In the genomic region with DNA sequence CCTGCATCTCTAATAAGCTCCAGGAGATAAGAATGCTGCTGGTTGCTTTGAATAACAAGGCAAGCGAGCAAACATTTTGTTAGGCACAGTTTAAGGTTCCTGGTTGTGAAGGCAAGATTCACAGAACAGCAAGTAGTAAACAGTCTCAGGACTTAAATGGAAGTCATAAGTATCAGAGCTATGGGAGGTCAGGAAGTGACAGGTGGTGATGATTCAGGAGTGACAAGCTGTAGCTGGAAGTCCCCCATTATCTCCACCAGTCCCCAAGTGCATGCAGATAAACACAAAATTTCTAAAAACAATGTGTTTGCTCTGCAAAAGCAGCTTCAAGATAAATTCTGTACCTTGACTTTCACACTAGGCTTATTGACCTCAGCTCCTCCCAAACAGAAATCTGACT, we compare ENCODE assay signal across 17 cellular contexts. TPM values are rescaled to one million over a fixed set of nuclear protein-coding genes. Genes with fewer than 3 reads are reported as not detected.
A peak's percentile ranks its signal among the peaks of the same experiment; 100 is the strongest.
DNase-seq lines count a peak whose midpoint lies in the region; ATAC-seq and TF ChIP-seq lines count a peak whose summit lies in the region.
"Had no signal": no experiment of that assay in that cellular context is flagged by ENCODE, and none has a peak within 500 bp of the region (broad histone marks: within the 10 kb centered on the region; RNA-seq: fewer than 3 reads in every experiment).

No MANE protein-coding gene starts in this region.

- intact Hi-C loops in activated CD8-positive, alpha-beta T cell treated with anti-CD3 and anti-CD28 coated beads for 36 hours (cut with micrococcal nuclease) = no loop called here
- intact Hi-C loops in activated T-helper 1 cell treated with anti-CD3 and anti-CD28 coated beads, Interleukin-12 subunit alpha, Interleukin-12 subunit beta, Interleukin-2, Interleukin-4 antibody, amounts not matched to agents 30 ng/mL and 10 ng/mL and 1 ng/mL, durations not matched to agents 14 hours and 24 hours and 36 hours (cut with micrococcal nuclease) = loop anchor here (1.0 to 5.0 kb wide), 3 partner anchors 26 to 139 kb away; a partner anchor contains a TSS
- intact Hi-C loops in esophagus muscularis mucosa (cut with DNase I) = no loop called here

- H3K4ac ChIP-seq in trophoblast cell (ENCODE audit: low read depth, low read length) = no peak overlapping the region

- H3K4me2 ChIP-seq in trophoblast cell (ENCODE audit: low read length) = no peak overlapping the region

- no peaks in the 10 kb centered on the region for H3K79me2 ChIP-seq in trophoblast cell (ENCODE audit: control insufficient read depth, insufficient read depth, low read length, poor library complexity)

- H3K14ac ChIP-seq in trophoblast cell (ENCODE audit: low read length) = no peak overlapping the region

- ATAC-seq in activated CD8-positive, alpha-beta T cell treated with anti-CD3 and anti-CD28 coated beads for 36 hours = peak; percentile 94
- no peak for ATAC-seq in activated CD8-positive, alpha-beta T cell treated with anti-CD3 and anti-CD28 coated beads, Interleukin-2, amount 10 ng/mL, durations not matched to agents 7 days and 5 days

- no peak overlapping the region for H3K4me3 ChIP-seq in trophoblast cell (ENCODE audit: low read depth, low read length)
- no peak overlapping the region for H3K4me3 ChIP-seq in esophagus muscularis mucosa

- in situ Hi-C loops in ACHN (cut with HindIII; ENCODE audit: low pct_ligation_motif_present, low pct_unique_long_range_greater_than_20kb, low sequenced_read_pairs) = no loop called here

- POLR2A ChIA-PET in activated CD8-positive, alpha-beta T cell treated with anti-CD3 and anti-CD28 coated beads for 36 hours (lab: Charles Lee) = interaction anchor here (1.9 kb wide), 1 partner anchor 140 kb away, joined by 12 read pairs; a partner anchor contains a TSS
- POLR2A ChIA-PET in activated CD8-positive, alpha-beta T cell treated with anti-CD3 and anti-CD28 coated beads, Interleukin-2, amount 10 ng/mL, durations not matched to agents 7 days and 5 days (lab: Charles Lee) = interaction anchor here (0.9 to 1.2 kb wide), 2 partner anchors 139 to 140 kb away, joined by 3 to 4 read pairs; a partner anchor contains a TSS

- peak; percentile 52 for DNase-seq in activated CD8-positive, alpha-beta T cell treated with anti-CD3 and anti-CD28 coated beads for 36 hours
- no peak for DNase-seq in activated CD8-positive, alpha-beta T cell treated with anti-CD3 and anti-CD28 coated beads, Interleukin-2, amount 10 ng/mL, durations not matched to agents 7 days and 5 days
- DNase-seq in GM20000 (ENCODE audit: low spot score) = peak; percentile 19
- DNase-seq in activated T-helper 1 cell treated with anti-CD3 and anti-CD28 coated beads, Interleukin-12 subunit alpha, Interleukin-12 subunit beta, Interleukin-2, Interleukin-4 antibody, amounts not matched to agents 30 ng/mL and 10 ng/mL and 1 ng/mL, durations not matched to agents 14 hours and 24 hours and 36 hours (ENCODE audit: low spot score) = peak; percentile 21
- DNase-seq in trophoblast cell = peak; percentile 45 to 73
- DNase-seq in GM19240 (ENCODE audit: insufficient read length, low spot score) = no peak
- no peak for DNase-seq in ACHN
- DNase-seq in esophagus muscularis mucosa (ENCODE audit: extremely low spot score) = no peak
- DNase-seq: activated gamma-delta T cell treated with Interleukin-2 at 50 U/mL for 16 hours; DMS153; foreskin fibroblast; hypothalamus; NCI-H2029; retina; stimulated activated naive CD4-positive, alpha-beta T cell had no signal

- no peak overlapping the region for H2AK5ac ChIP-seq in trophoblast cell (ENCODE audit: low read length)

- H2BK12ac ChIP-seq in trophoblast cell (ENCODE audit: low read length) = no peak overlapping the region

- peaks cover 13% of the 10 kb centered on the region for H3K27me3 Mint-ChIP-seq in activated CD8-positive, alpha-beta T cell treated with anti-CD3 and anti-CD28 coated beads for 36 hours
- H3K27me3 Mint-ChIP-seq in activated CD8-positive, alpha-beta T cell treated with anti-CD3 and anti-CD28 coated beads, Interleukin-2, amount 10 ng/mL, durations not matched to agents 7 days and 5 days (ENCODE audit: low read depth) = peaks cover 6% of the 10 kb centered on the region
- H3K27me3 Mint-ChIP-seq in activated T-helper 1 cell treated with anti-CD3 and anti-CD28 coated beads, Interleukin-12 subunit alpha, Interleukin-12 subunit beta, Interleukin-2, Interleukin-4 antibody, amounts not matched to agents 30 ng/mL and 10 ng/mL and 1 ng/mL, durations not matched to agents 14 hours and 24 hours and 36 hours (ENCODE audit: insufficient read depth) = peaks cover 4% of the 10 kb centered on the region

- peaks cover 27% of the 10 kb centered on the region for H3K4me1 Mint-ChIP-seq in activated CD8-positive, alpha-beta T cell treated with anti-CD3 and anti-CD28 coated beads for 36 hours (ENCODE audit: low read depth)
- peaks cover 18% of the 10 kb centered on the region for H3K4me1 Mint-ChIP-seq in activated CD8-positive, alpha-beta T cell treated with anti-CD3 and anti-CD28 coated beads, Interleukin-2, amount 10 ng/mL, durations not matched to agents 7 days and 5 days (ENCODE audit: low read depth)
- peaks cover 55% of the 10 kb centered on the region for H3K4me1 Mint-ChIP-seq in activated T-helper 1 cell treated with anti-CD3 and anti-CD28 coated beads, Interleukin-12 subunit alpha, Interleukin-12 subunit beta, Interleukin-2, Interleukin-4 antibody, amounts not matched to agents 30 ng/mL and 10 ng/mL and 1 ng/mL, durations not matched to agents 14 hours and 24 hours and 36 hours (ENCODE audit: low read depth)

- H3K27me3 ChIP-seq in trophoblast cell (ENCODE audit: insufficient read depth, low read length) (no peaks in the 10 kb centered on the region), esophagus muscularis mucosa (peaks cover 0 to 20% (median 3%) of the 10 kb centered on the region in 4 donors)

- H3K79me1 ChIP-seq in trophoblast cell (ENCODE audit: low read length) = no peaks in the 10 kb centered on the region

- TF ChIP-seq EP300 in esophagus muscularis mucosa (IDR thresholded peaks at IDR 0.05) = no peak

- H3K36me3 ChIP-seq in trophoblast cell (ENCODE audit: control insufficient read depth in 1 of 2, insufficient read depth in 2 of 2, low read length in 2 of 2) = no peaks in the 10 kb centered on the region
- no peaks in the 10 kb centered on the region for H3K36me3 ChIP-seq in esophagus muscularis mucosa

- H3K36me3 Mint-ChIP-seq in activated CD8-positive, alpha-beta T cell treated with anti-CD3 and anti-CD28 coated beads for 36 hours (ENCODE audit: low read depth) = no peaks in the 10 kb centered on the region
- no peaks in the 10 kb centered on the region for H3K36me3 Mint-ChIP-seq in activated CD8-positive, alpha-beta T cell treated with anti-CD3 and anti-CD28 coated beads, Interleukin-2, amount 10 ng/mL, durations not matched to agents 7 days and 5 days (ENCODE audit: low read depth)
- H3K36me3 Mint-ChIP-seq in activated T-helper 1 cell treated with anti-CD3 and anti-CD28 coated beads, Interleukin-12 subunit alpha, Interleukin-12 subunit beta, Interleukin-2, Interleukin-4 antibody, amounts not matched to agents 30 ng/mL and 10 ng/mL and 1 ng/mL, durations not matched to agents 14 hours and 24 hours and 36 hours (ENCODE audit: low read depth) = no peaks in the 10 kb centered on the region
- H3K36me3 Mint-ChIP-seq: type B pancreatic cell had no signal

- H3K9me3 ChIP-seq in trophoblast cell (ENCODE audit: insufficient read depth, low read depth, low read length) (no peaks in the 10 kb centered on the region), esophagus muscularis mucosa (no peaks in the 10 kb centered on the region)

- no peak overlapping the region for H2AFZ ChIP-seq in trophoblast cell (ENCODE audit: insufficient read depth, low read length, poor library complexity)

- no CpG with 5 or more reads among the region's 1 CpG for WGBS in trophoblast cell (ENCODE audit: extremely low coverage, insufficient coverage, insufficient read length)
- 61% methylated on average over 1 of the region's 1 CpG for WGBS in esophagus muscularis mucosa

- H2BK120ac ChIP-seq in trophoblast cell (ENCODE audit: insufficient read depth, low read length, poor library complexity) = no peak overlapping the region

- no peaks in the 10 kb centered on the region for H3K9me3 Mint-ChIP-seq in activated CD8-positive, alpha-beta T cell treated with anti-CD3 and anti-CD28 coated beads for 36 hours
- H3K9me3 Mint-ChIP-seq in activated CD8-positive, alpha-beta T cell treated with anti-CD3 and anti-CD28 coated beads, Interleukin-2, amount 10 ng/mL, durations not matched to agents 7 days and 5 days (ENCODE audit: insufficient read depth) = no peaks in the 10 kb centered on the region
- H3K9me3 Mint-ChIP-seq in activated T-helper 1 cell treated with anti-CD3 and anti-CD28 coated beads, Interleukin-12 subunit alpha, Interleukin-12 subunit beta, Interleukin-2, Interleukin-4 antibody, amounts not matched to agents 30 ng/mL and 10 ng/mL and 1 ng/mL, durations not matched to agents 14 hours and 24 hours and 36 hours = peaks cover 3% of the 10 kb centered on the region

- TF ChIP-seq CTCF in activated CD8-positive, alpha-beta T cell treated with anti-CD3 and anti-CD28 coated beads for 36 hours (IDR thresholded peaks at IDR 0.05) = no peak
- TF ChIP-seq CTCF in GM20000 (IDR thresholded peaks at IDR 0.05; ENCODE audit: extremely low read depth, missing control alignments) = no peak
- TF ChIP-seq CTCF in esophagus muscularis mucosa (IDR thresholded peaks at IDR 0.05) = no peak

- no peak overlapping the region for H4K12ac ChIP-seq in trophoblast cell (ENCODE audit: low read depth, low read length)

- no peak overlapping the region for H3K4me3 Mint-ChIP-seq in activated CD8-positive, alpha-beta T cell treated with anti-CD3 and anti-CD28 coated beads for 36 hours
- H3K4me3 Mint-ChIP-seq in activated CD8-positive, alpha-beta T cell treated with anti-CD3 and anti-CD28 coated beads, Interleukin-2, amount 10 ng/mL, durations not matched to agents 7 days and 5 days = no peak overlapping the region
- peak overlapping the region; percentile 9 for H3K4me3 Mint-ChIP-seq in activated T-helper 1 cell treated with anti-CD3 and anti-CD28 coated beads, Interleukin-12 subunit alpha, Interleukin-12 subunit beta, Interleukin-2, Interleukin-4 antibody, amounts not matched to agents 30 ng/mL and 10 ng/mL and 1 ng/mL, durations not matched to agents 14 hours and 24 hours and 36 hours
- H3K4me3 Mint-ChIP-seq: type B pancreatic cell had no signal

- no peak overlapping the region for H3K23ac ChIP-seq in trophoblast cell (ENCODE audit: low read length)

- H4K8ac ChIP-seq in trophoblast cell (ENCODE audit: low read depth, low read length) = no peak overlapping the region

- CTCF ChIA-PET in activated CD8-positive, alpha-beta T cell treated with anti-CD3 and anti-CD28 coated beads for 36 hours (lab: Charles Lee) = interaction anchor here (1.0 to 4.7 kb wide), 2 partner anchors 28 to 103 kb away, joined by 3 to 50 read pairs; no protein-coding TSS in a partner anchor
- CTCF ChIA-PET in activated CD8-positive, alpha-beta T cell treated with anti-CD3 and anti-CD28 coated beads, Interleukin-2, amount 10 ng/mL, durations not matched to agents 7 days and 5 days (lab: Charles Lee) = interaction anchor here (0.7 to 6.3 kb wide), 2 partner anchors 11 to 28 kb away, joined by 3 to 45 read pairs; no protein-coding TSS in a partner anchor

- H3K9ac ChIP-seq in trophoblast cell (ENCODE audit: low read length) = no peak overlapping the region

- H3K27ac ChIP-seq in trophoblast cell (ENCODE audit: low read depth, low read length) = no peak overlapping the region
- H3K27ac ChIP-seq in esophagus muscularis mucosa (replicated peaks in 1 of 4) = no peak overlapping the region

- no peak overlapping the region for H4K91ac ChIP-seq in trophoblast cell (ENCODE audit: low read depth, low read length)

- no peak overlapping the region for H2BK5ac ChIP-seq in trophoblast cell (ENCODE audit: low read depth, low read length, poor library complexity)

- H3K4me1 ChIP-seq in trophoblast cell (ENCODE audit: control insufficient read depth in 1 of 2, insufficient read depth in 2 of 2, low read length in 2 of 2) (no peaks in the 10 kb centered on the region), esophagus muscularis mucosa (peaks cover 0 to 6% (median 2%) of the 10 kb centered on the region in 4 donors)

- H3K18ac ChIP-seq in trophoblast cell (ENCODE audit: low read length) = no peak overlapping the region

- no peak for TF ChIP-seq POLR2A in esophagus muscularis mucosa (IDR thresholded peaks at IDR 0.05; ENCODE audit: low read depth)

- peak overlapping the region; percentile 3 for H3K27ac Mint-ChIP-seq in activated CD8-positive, alpha-beta T cell treated with anti-CD3 and anti-CD28 coated beads for 36 hours
- H3K27ac Mint-ChIP-seq in activated CD8-positive, alpha-beta T cell treated with anti-CD3 and anti-CD28 coated beads, Interleukin-2, amount 10 ng/mL, durations not matched to agents 7 days and 5 days = no peak overlapping the region
- peak overlapping the region; percentile 78 for H3K27ac Mint-ChIP-seq in activated T-helper 1 cell treated with anti-CD3 and anti-CD28 coated beads, Interleukin-12 subunit alpha, Interleukin-12 subunit beta, Interleukin-2, Interleukin-4 antibody, amounts not matched to agents 30 ng/mL and 10 ng/mL and 1 ng/mL, durations not matched to agents 14 hours and 24 hours and 36 hours
- H3K27ac Mint-ChIP-seq: type B pancreatic cell had no signal

RNA-seq across cellular contexts. Expression of a gene that starts 3.3 kb away (rescaled TPM):
- not detected for total RNA-seq in activated CD8-positive, alpha-beta T cell treated with anti-CD3 and anti-CD28 coated beads for 36 hours
- not detected for total RNA-seq in activated CD8-positive, alpha-beta T cell treated with anti-CD3 and anti-CD28 coated beads, Interleukin-2, amount 10 ng/mL, durations not matched to agents 7 days and 5 days
- not detected in 2 replicates for total RNA-seq in activated T-helper 1 cell treated with anti-CD3 and anti-CD28 coated beads, Interleukin-12 subunit alpha, Interleukin-12 subunit beta, Interleukin-2, Interleukin-4 antibody, amounts not matched to agents 30 ng/mL and 10 ng/mL and 1 ng/mL, durations not matched to agents 14 hours and 24 hours and 36 hours
- polyA plus RNA-seq in trophoblast cell (2013) = not detected in 2 replicates
- total RNA-seq in esophagus muscularis mucosa = not detected
- total RNA-seq: NCI-H460 had no signal

RNA-seq across cellular contexts. Expression of a gene that starts 22.3 kb away (rescaled TPM):
- not detected for total RNA-seq in activated CD8-positive, alpha-beta T cell treated with anti-CD3 and anti-CD28 coated beads for 36 hours
- total RNA-seq in activated CD8-positive, alpha-beta T cell treated with anti-CD3 and anti-CD28 coated beads, Interleukin-2, amount 10 ng/mL, durations not matched to agents 7 days and 5 days = not detected
- total RNA-seq in activated T-helper 1 cell treated with anti-CD3 and anti-CD28 coated beads, Interleukin-12 subunit alpha, Interleukin-12 subunit beta, Interleukin-2, Interleukin-4 antibody, amounts not matched to agents 30 ng/mL and 10 ng/mL and 1 ng/mL, durations not matched to agents 14 hours and 24 hours and 36 hours = not detected in 2 replicates
- 0.05 TPM in 1 of 2 replicates, not detected in the other for polyA plus RNA-seq in trophoblast cell (2013)
- total RNA-seq in esophagus muscularis mucosa = not detected

RNA-seq across cellular contexts. Expression of a gene that starts 30.6 kb away (rescaled TPM):
- not detected for total RNA-seq in activated CD8-positive, alpha-beta T cell treated with anti-CD3 and anti-CD28 coated beads for 36 hours
- total RNA-seq in activated CD8-positive, alpha-beta T cell treated with anti-CD3 and anti-CD28 coated beads, Interleukin-2, amount 10 ng/mL, durations not matched to agents 7 days and 5 days = not detected
- total RNA-seq in activated T-helper 1 cell treated with anti-CD3 and anti-CD28 coated beads, Interleukin-12 subunit alpha, Interleukin-12 subunit beta, Interleukin-2, Interleukin-4 antibody, amounts not matched to agents 30 ng/mL and 10 ng/mL and 1 ng/mL, durations not matched to agents 14 hours and 24 hours and 36 hours = 0.16 TPM in 1 of 2 replicates, not detected in the other
- polyA plus RNA-seq in trophoblast cell (2013) = not detected in 2 replicates
- not detected for total RNA-seq in esophagus muscularis mucosa
- total RNA-seq: NCI-H460 had no signal

Comparison
In these comparisons a context has a peak if more than half of its experiments do, and no peak if none do; other contexts are left out.
1. DNase-seq: peak in activated CD8-positive, alpha-beta T cell treated with anti-CD3 and anti-CD28 coated beads for 36 hours (single experiment), GM20000 (single experiment), activated T-helper 1 cell treated with anti-CD3 and anti-CD28 coated beads, Interleukin-12 subunit alpha, Interleukin-12 subunit beta, Interleukin-2, Interleukin-4 antibody, amounts not matched to agents 30 ng/mL and 10 ng/mL and 1 ng/mL, durations not matched to agents 14 hours and 24 hours and 36 hours (single experiment) and trophoblast cell (2 of 2); none in activated CD8-positive, alpha-beta T cell treated with anti-CD3 and anti-CD28 coated beads, Interleukin-2, amount 10 ng/mL, durations not matched to agents 7 days and 5 days (single experiment), GM19240 (single experiment), ACHN (single experiment) and esophagus muscularis mucosa (single experiment).